ENCODE assay signal across 16 cellular contexts in genomic region chr12:19800884-19801283, GRCh38.
DNase-seq lines count a peak whose midpoint lies in the region; ATAC-seq and TF ChIP-seq lines count a peak whose summit lies in the region.
"Had no signal": no experiment of that assay in that cellular context is flagged by ENCODE, and none has a peak within 500 bp of the region (broad histone marks: within the 10 kb centered on the region; RNA-seq: fewer than 3 reads in every experiment).

No MANE protein-coding gene starts in this region.

- WGBS in right cardiac atrium: 34% methylated on average over 4 of the region's 4 CpGs
- 32 to 43% methylated on average over 4 of the region's 4 CpGs for WGBS in lower leg skin, 2 donors

- H3K36me3 ChIP-seq in right atrium auricular region: no peaks in the 10 kb centered on the region
- H3K36me3 ChIP-seq: ovary had no signal

- no peaks in the 10 kb centered on the region for H3K9me3 ChIP-seq in right atrium auricular region
- no peaks in the 10 kb centered on the region for H3K9me3 ChIP-seq in right cardiac atrium (ENCODE audit: control insufficient read depth, low read length)
- H3K9me3 ChIP-seq: ovary had no signal

- no peak overlapping the region for H3K4me3 ChIP-seq in right atrium auricular region
- no peak overlapping the region for H3K4me3 ChIP-seq in right cardiac atrium (ENCODE audit: low read length)
- no peak overlapping the region for H3K4me3 ChIP-seq in lower leg skin (ENCODE audit: low read depth, poor library complexity, severe bottlenecking)
- H3K4me3 ChIP-seq: K562, ovary had no signal

- ATAC-seq in Right ventricle myocardium superior (ENCODE audit: poor library complexity): peak; percentile 58
- peak; percentile 84 to 96 for ATAC-seq in right cardiac atrium
- ATAC-seq in HG03439 (IDR thresholded peaks at IDR 0.05; ENCODE audit: unreplicated experiment): no peak
- ATAC-seq in GM21619 (IDR thresholded peaks at IDR 0.05; ENCODE audit: unreplicated experiment): no peak
- ATAC-seq: K562, T-helper 17 cell had no signal

- DNase-seq in Right ventricle myocardium superior (no peak), right atrium auricular region (ENCODE audit: low spot score) (no peak), amniotic epithelial cell (ENCODE audit: low read depth) (peak; percentile 31), right cardiac atrium (no peak), lower leg skin (ENCODE audit: low spot score in 2 of 2) (no peak), nucleus accumbens (lab: John Stamatoyannopoulos, UW) (no peak)
- DNase-seq: activated CD4-positive, alpha-beta T cell treated with anti-CD3 and anti-CD28 coated beads for 48 hours; activated naive CD4-positive, alpha-beta T cell; DMS 273 treated with DMSO at 0.1 percent for 48 hours; NCI-H1417; NCI-H510A treated with DMSO at 0.1 percent for 48 hours; ovary; T-helper 17 cell had no signal

- H3K4me1 ChIP-seq in right atrium auricular region: no peaks in the 10 kb centered on the region
- H3K4me1 ChIP-seq in right cardiac atrium (ENCODE audit: control insufficient read depth, insufficient read depth, low read length): no peaks in the 10 kb centered on the region

- intact Hi-C loops in Right ventricle myocardium superior (cut with DNase I): no loop called here
- intact Hi-C loops in right cardiac atrium (cut with DNase I): no loop called here
- intact Hi-C loops in lower leg skin (cut with DNase I; ENCODE audit: low total_unique reads): no loop called here

- no peaks in the 10 kb centered on the region for H3K27me3 ChIP-seq in right atrium auricular region
- no peaks in the 10 kb centered on the region for H3K27me3 ChIP-seq in right cardiac atrium (ENCODE audit: control insufficient read depth, insufficient read depth)
- H3K27me3 ChIP-seq: ovary had no signal

- TF ChIP-seq CTCF in right atrium auricular region (IDR thresholded peaks at IDR 0.05) (no peak), lower leg skin (IDR thresholded peaks at IDR 0.05) (no peak)

- TF ChIP-seq POLR2A in lower leg skin (IDR thresholded peaks at IDR 0.05): no peak

- H3K27ac ChIP-seq in right atrium auricular region (peak overlapping the region in 1 of 2 donors; percentile 28), right cardiac atrium (ENCODE audit: low read length) (no peak overlapping the region)
- H3K27ac ChIP-seq: ovary had no signal

Comparison
In these comparisons a context has a peak if more than half of its experiments do, and no peak if none do; other contexts are left out.
1. ATAC-seq: peak in Right ventricle myocardium superior (single experiment) and right cardiac atrium (2 of 2); none in HG03439 (single experiment) and GM21619 (single experiment).